1 cellular context compared by ENCODE assay signal in the genomic region with DNA sequence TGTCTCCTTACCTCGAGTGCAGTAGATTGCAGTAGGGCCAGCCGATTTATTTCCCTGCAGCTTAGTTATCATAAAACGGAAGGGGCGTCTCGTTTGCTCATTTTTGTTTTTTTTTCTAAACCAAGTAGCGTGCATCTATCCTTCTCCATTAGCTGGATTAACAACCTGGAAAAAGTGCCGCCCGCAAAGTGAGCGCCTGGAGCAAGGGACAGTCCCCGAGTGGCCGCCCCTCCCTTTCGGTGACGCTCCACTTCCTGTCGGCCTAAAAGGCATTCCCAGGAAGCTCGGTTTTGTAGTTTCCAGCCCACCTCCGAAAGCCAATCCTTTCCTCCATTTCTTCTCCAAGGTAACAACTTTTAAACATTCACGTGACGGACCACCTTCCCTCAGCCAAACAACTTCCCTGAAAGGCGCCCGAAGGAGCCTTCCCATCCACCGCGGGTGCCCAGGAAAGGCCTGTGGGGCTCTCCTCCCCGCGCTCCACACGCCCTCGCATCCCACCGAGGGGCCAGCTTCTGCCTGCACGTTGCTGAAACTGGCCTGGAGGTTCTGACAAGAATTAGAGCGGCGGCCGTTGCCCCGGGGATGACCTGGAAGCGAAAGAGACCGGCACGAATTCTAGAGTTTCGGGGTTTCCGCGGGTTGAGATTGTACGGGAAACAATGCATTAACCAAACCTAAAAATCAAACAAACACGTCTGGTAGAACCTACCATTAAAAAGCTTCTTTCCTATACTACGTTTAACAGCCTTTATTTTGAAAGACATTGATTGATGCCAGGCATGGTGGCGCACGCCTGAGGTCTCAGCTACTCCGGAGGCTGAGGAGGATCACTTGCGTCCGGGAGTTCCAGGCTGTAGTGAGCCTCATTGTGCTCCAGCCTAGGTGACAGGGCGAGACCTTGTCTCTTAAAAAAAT.
TF ChIP-seq lines count a peak whose summit lies in the region.

TSS of gene EXTL2 (minus strand) at position 221 of the 918 bp plus-strand sequence. CDS start 6,085 bp downstream, outside the sequence.

TF ChIP-seq in HepG2, 621 proteins besides CTCF, POLR2A, EP300 and RAD21 (continued from another document):
- TF ChIP-seq ATF3 (CRISPR knock-in tag; IDR thresholded peaks at IDR 0.05) (no peak), RXRA (CRISPR knock-in tag; IDR thresholded peaks at IDR 0.05) (0 out of 2 replicates have a peak, but pooled peaks have one; percentile 31), ZNF546 (CRISPR knock-in tag; conservative IDR thresholded peaks at IDR 0.05) (0 out of 2 replicates have a peak, but pooled peaks have one; percentile 19), ZFX (CRISPR knock-in tag; IDR thresholded peaks at IDR 0.05; ENCODE audit: low read depth) (peak; percentile 63), HNRNPH1 (optimal IDR thresholded peaks at IDR 0.05; ENCODE audit: low read depth, low read length) (no peak), FOXC1 (CRISPR knock-in tag; IDR thresholded peaks at IDR 0.05; ENCODE audit: borderline replicate concordance) (no peak), ZNF878 (CRISPR knock-in tag; IDR thresholded peaks at IDR 0.05) (no peak), BHLHE40 (IDR thresholded peaks at IDR 0.05; ENCODE audit: low read length) (0 out of 2 replicates have a peak, but pooled peaks have one; percentile 18), HIVEP1 (CRISPR knock-in tag; IDR thresholded peaks at IDR 0.05) (peak; percentile 14; the same call in 1 of the 2 replicates), ZC3H13 (CRISPR knock-in tag; IDR thresholded peaks at IDR 0.05) (peak; percentile 35; the same call in 1 of the 2 replicates), SALL2 (CRISPR knock-in tag; IDR thresholded peaks at IDR 0.05) (0 out of 2 replicates have a peak, but pooled peaks have one; percentile 36), NCOR1 (IDR thresholded peaks at IDR 0.05; ENCODE audit: borderline replicate concordance, low read length) (no peak), ZNF670 (CRISPR knock-in tag; IDR thresholded peaks at IDR 0.05; ENCODE audit: borderline replicate concordance) (no peak), RFXAP (CRISPR knock-in tag; IDR thresholded peaks at IDR 0.05; ENCODE audit: borderline replicate concordance) (no peak), ARID2 (CRISPR knock-in tag; IDR thresholded peaks at IDR 0.05; ENCODE audit: borderline replicate concordance) (no peak), ASH2L (IDR thresholded peaks at IDR 0.05; ENCODE audit: insufficient read length, low read depth, low read length) (peak; percentile 83), ZSCAN9 (CRISPR knock-in tag; IDR thresholded peaks at IDR 0.05; ENCODE audit: borderline replicate concordance) (0 out of 2 replicates have a peak, but pooled peaks have one; percentile 38), POLR2AphosphoS5 (IDR thresholded peaks at IDR 0.05; ENCODE audit: low read depth, low read length) (peak; percentile 69), SP4 (CRISPR knock-in tag; IDR thresholded peaks at IDR 0.05) (peak; percentile 44; the same call in 1 of the 2 replicates), PRDM4 (CRISPR knock-in tag; IDR thresholded peaks at IDR 0.05; ENCODE audit: borderline replicate concordance) (no peak), ZFYVE20 (CRISPR knock-in tag; IDR thresholded peaks at IDR 0.05; ENCODE audit: borderline replicate concordance, low read depth) (no peak), TBX2 (CRISPR knock-in tag; IDR thresholded peaks at IDR 0.05; ENCODE audit: borderline replicate concordance) (peak; percentile 59; the same call in 1 of the 2 replicates), TEAD3 (CRISPR knock-in tag; optimal IDR thresholded peaks at IDR 0.05; ENCODE audit: borderline replicate concordance) (peak; percentile 38), GMEB1 (CRISPR knock-in tag; IDR thresholded peaks at IDR 0.05; ENCODE audit: borderline replicate concordance) (peak; percentile 11; the same call in 1 of the 2 replicates), SYNCRIP (IDR thresholded peaks at IDR 0.05; ENCODE audit: insufficient read depth, low read depth, low read length) (no peak), ZNF512 (CRISPR knock-in tag; IDR thresholded peaks at IDR 0.05) (no peak), NR1H2 (CRISPR knock-in tag; IDR thresholded peaks at IDR 0.05; ENCODE audit: borderline replicate concordance, low read depth) (no peak), CREB3 (CRISPR knock-in tag; IDR thresholded peaks at IDR 0.05) (no peak), TFDP1 (CRISPR knock-in tag; IDR thresholded peaks at IDR 0.05; ENCODE audit: borderline replicate concordance) (no peak), KDM2A (CRISPR knock-in tag; IDR thresholded peaks at IDR 0.05; ENCODE audit: borderline replicate concordance, low read depth) (0 out of 2 replicates have a peak, but pooled peaks have one; percentile 44), TOPORS (CRISPR knock-in tag; IDR thresholded peaks at IDR 0.05) (no peak), NR2C2 (CRISPR knock-in tag; IDR thresholded peaks at IDR 0.05; ENCODE audit: borderline replicate concordance) (peak; percentile 98)
- TF ChIP-seq, protein P1, sequence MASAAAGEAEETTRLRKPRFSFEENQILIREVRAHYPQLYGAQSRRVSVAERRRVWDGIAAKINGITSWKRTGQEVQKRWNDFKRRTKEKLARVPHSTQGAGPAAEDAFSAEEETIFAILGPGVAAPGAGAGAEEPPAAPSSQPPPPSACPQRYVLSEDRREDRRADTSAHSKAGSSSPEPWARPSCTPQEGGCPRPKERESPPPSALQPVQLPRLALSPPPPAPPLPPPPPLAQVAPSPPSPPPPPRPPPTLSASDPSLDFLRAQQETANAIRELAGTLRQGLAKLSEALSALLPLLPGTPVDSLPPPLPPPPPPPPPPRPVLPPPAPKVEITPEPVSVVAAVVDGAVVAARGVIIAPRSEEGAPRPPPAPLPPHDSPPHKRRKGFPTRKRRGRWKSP (CRISPR knock-in tag; IDR thresholded peaks at IDR 0.05) = peak; percentile 27; the same call in 1 of the 2 replicates
- TF ChIP-seq, protein P2, sequence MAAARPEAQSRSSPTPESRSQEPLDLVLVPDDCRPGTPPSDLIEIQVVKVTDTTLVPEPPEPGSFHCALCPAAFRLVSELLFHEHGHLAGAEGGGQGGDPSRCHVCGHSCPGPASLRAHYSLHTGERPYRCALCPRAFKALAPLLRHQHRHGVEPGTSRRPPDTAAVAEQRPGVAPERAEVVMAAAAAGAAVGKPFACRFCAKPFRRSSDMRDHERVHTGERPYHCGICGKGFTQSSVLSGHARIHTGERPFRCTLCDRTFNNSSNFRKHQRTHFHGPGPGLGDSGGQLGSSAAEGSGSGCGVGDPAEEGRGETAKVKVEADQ (CRISPR knock-in tag; IDR thresholded peaks at IDR 0.05; ENCODE audit: borderline replicate concordance) = 0 out of 2 replicates have a peak, but pooled peaks have one; percentile 1
- TF ChIP-seq, protein P3, sequence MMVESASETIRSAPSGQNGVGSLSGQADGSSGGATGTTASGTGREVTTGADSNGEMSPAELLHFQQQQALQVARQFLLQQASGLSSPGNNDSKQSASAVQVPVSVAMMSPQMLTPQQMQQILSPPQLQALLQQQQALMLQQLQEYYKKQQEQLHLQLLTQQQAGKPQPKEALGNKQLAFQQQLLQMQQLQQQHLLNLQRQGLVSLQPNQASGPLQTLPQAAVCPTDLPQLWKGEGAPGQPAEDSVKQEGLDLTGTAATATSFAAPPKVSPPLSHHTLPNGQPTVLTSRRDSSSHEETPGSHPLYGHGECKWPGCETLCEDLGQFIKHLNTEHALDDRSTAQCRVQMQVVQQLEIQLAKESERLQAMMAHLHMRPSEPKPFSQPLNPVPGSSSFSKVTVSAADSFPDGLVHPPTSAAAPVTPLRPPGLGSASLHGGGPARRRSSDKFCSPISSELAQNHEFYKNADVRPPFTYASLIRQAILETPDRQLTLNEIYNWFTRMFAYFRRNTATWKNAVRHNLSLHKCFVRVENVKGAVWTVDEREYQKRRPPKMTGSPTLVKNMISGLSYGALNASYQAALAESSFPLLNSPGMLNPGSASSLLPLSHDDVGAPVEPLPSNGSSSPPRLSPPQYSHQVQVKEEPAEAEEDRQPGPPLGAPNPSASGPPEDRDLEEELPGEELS (CRISPR knock-in tag; IDR thresholded peaks at IDR 0.05) = 0 out of 2 replicates have a peak, but pooled peaks have one; percentile 15
- TF ChIP-seq, protein P4, sequence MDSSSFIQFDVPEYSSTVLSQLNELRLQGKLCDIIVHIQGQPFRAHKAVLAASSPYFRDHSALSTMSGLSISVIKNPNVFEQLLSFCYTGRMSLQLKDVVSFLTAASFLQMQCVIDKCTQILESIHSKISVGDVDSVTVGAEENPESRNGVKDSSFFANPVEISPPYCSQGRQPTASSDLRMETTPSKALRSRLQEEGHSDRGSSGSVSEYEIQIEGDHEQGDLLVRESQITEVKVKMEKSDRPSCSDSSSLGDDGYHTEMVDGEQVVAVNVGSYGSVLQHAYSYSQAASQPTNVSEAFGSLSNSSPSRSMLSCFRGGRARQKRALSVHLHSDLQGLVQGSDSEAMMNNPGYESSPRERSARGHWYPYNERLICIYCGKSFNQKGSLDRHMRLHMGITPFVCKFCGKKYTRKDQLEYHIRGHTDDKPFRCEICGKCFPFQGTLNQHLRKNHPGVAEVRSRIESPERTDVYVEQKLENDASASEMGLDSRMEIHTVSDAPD (CRISPR knock-in tag; IDR thresholded peaks at IDR 0.05) = no peak
- TF ChIP-seq, protein P5, sequence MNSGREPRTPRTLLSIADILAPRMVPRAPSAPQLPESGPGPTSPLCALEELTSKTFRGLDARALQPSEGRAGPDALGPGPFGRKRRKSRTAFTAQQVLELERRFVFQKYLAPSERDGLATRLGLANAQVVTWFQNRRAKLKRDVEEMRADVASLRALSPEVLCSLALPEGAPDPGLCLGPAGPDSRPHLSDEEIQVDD (CRISPR knock-in tag; IDR thresholded peaks at IDR 0.05; ENCODE audit: borderline replicate concordance) = no peak
